8 cellular contexts compared by ENCODE assay signal in the genomic region with DNA sequence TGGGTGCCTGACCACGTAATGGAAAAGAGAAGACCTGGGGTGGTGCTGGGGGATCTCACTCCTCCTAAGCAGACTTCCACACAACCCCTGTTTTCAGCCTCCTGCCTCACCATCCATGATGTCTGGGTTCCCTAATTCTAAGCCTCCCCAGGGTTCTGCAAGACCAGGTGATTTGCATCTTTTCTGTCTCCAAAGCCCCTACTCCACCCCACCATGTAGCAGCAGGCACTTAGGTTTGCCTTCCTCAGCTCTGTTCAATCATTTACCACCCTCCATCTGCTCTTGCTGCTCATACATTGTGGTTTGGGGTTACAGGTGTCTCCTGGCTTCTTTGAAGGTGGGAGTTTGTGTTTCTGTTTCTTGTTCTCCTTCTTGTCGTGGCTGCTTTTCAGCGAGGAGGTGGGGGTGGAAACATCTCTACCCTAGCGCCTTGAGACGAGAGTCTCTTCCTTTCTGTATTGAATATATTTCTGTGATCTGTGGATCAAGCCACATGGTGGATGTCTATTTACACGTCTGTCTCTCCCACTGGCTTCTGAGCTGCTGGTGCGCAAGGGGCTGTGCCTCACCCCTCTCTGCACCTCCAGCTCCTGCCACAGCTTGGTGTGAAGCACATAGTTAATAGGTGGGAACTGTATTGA. TPM values are rescaled to one million over a fixed set of nuclear protein-coding genes. Genes with fewer than 3 reads are reported as not detected.
DNase-seq lines count a peak whose midpoint lies in the region; ATAC-seq, FAIRE-seq and TF ChIP-seq lines count a peak whose summit lies in the region.

No MANE protein-coding gene starts in this region.

- H3K9me3 ChIP-seq in GM12878 (replicated peaks; ENCODE audit: control insufficient read depth, insufficient read depth, low read length): peaks cover 4% of the 10 kb centered on the region; the same call in 2 of the 3 replicates
- no peaks in the 10 kb centered on the region for H3K9me3 ChIP-seq in smooth muscle cell (replicated peaks; ENCODE audit: low read depth)

- H3K4me3 Mint-ChIP-seq in HFFc6: no peak overlapping the region

- no peaks in the 10 kb centered on the region for H3K36me3 Mint-ChIP-seq in HFFc6 (ENCODE audit: low read depth)

- H3K36me3 ChIP-seq in GM12878 (ENCODE audit: control insufficient read depth in 2 of 2, insufficient read depth in 2 of 2, low read length in 1 of 2) (no peaks in the 10 kb centered on the region; a peak in 2 of 4 replicates), smooth muscle cell (ENCODE audit: low read depth) (no peaks in the 10 kb centered on the region)

- in situ Hi-C loops in GM12878 (cut with MboI): loop anchor here (25.0 kb wide), 1 partner anchor 1832 kb away; a partner anchor contains a TSS

- H3K4me1 ChIP-seq in GM12878 (ENCODE audit: control insufficient read depth, insufficient read depth, low read length) (peaks cover 73% of the 10 kb centered on the region), smooth muscle cell (ENCODE audit: low read depth) (no peaks in the 10 kb centered on the region)

- H3K27me3 ChIP-seq in GM12878 (replicated peaks in 1 of 2; ENCODE audit: control insufficient read depth in 2 of 2, insufficient read depth in 2 of 2, low read length in 1 of 2) (no peaks in the 10 kb centered on the region), smooth muscle cell (ENCODE audit: low read depth) (peaks cover 4% of the 10 kb centered on the region)

- RAD21 ChIA-PET in GM12878 (lab: Charles Lee; ENCODE audit: unreplicated experiment): interaction anchor here (0.8 to 11.8 kb wide), 13 partner anchors 11 to 174 kb away, joined by 3 to 196 read pairs (median 8); a partner anchor contains a TSS

- H3K4me2 ChIP-seq in GM12878 (ENCODE audit: control insufficient read depth, insufficient read depth): peak overlapping the region; percentile 93
- H3K4me2 ChIP-seq in smooth muscle cell: no peak overlapping the region

- CTCF ChIA-PET in GM12878 (lab: Yijun Ruan, JAX): interaction anchor here (1.0 to 8.1 kb wide), 7 partner anchors 11 to 198 kb away, joined by 3 to 111 read pairs (median 26); a partner anchor contains a TSS

- peak overlapping the region; percentile 92 for H3K9ac ChIP-seq in GM12878 (ENCODE audit: control insufficient read depth, insufficient read depth, low read length)
- no peak overlapping the region for H3K9ac ChIP-seq in smooth muscle cell (ENCODE audit: low read depth)

- H3K9me3 Mint-ChIP-seq in HFFc6: no peaks in the 10 kb centered on the region; the same call in 1 of the 2 replicates

- peak overlapping the region; percentile 80 for H3K4me3 ChIP-seq in GM12878
- H3K4me3 ChIP-seq in smooth muscle cell: no peak overlapping the region

- H3K27ac Mint-ChIP-seq in HFFc6: no peak overlapping the region

- ATAC-seq in GM21529 (IDR thresholded peaks at IDR 0.05; ENCODE audit: unreplicated experiment) (peak; percentile 82), GM12878 (peak; percentile 82)

- DNase-seq in NAMALWA (ENCODE audit: low spot score): peak; percentile 46
- DNase-seq in GM12878 (ENCODE audit: low read depth, low spot score): peak; percentile 99
- no peak for DNase-seq in HFFc6
- no peak for DNase-seq in NCI-H526 (lab: John Stamatoyannopoulos, UW)
- no peak for DNase-seq in smooth muscle cell (lab: John Stamatoyannopoulos, UW; ENCODE audit: unreplicated experiment)
- no peak for DNase-seq in cardiac septum (ENCODE audit: low spot score)

- intact Hi-C loops in GM12878 (cut with micrococcal nuclease; ENCODE audit: unreplicated experiment): loop anchor here (1.0 kb wide), 3 partner anchors 11 to 56 kb away; no protein-coding TSS in a partner anchor
- intact Hi-C loops in cardiac septum (cut with DNase I): no loop called here

- no TSS peak for BruUV-seq in GM12878 (replicated peaks; lab: Mats Ljungman, UMichigan)

- TF ChIP-seq EP300 in GM12878 (IDR thresholded peaks at IDR 0.05; ENCODE audit: borderline replicate concordance in 1 of 2, control insufficient read depth in 1 of 2, low read depth in 2 of 2, low read length in 2 of 2): peak; percentile 85 to 89

- H4K20me1 ChIP-seq in GM12878 (ENCODE audit: control insufficient read depth, insufficient read depth) (no peaks in the 10 kb centered on the region), smooth muscle cell (ENCODE audit: low read depth) (no peaks in the 10 kb centered on the region)

- H2AFZ ChIP-seq in GM12878 (ENCODE audit: control insufficient read depth, low read depth, low read length) (no peak overlapping the region), smooth muscle cell (ENCODE audit: low read depth) (no peak overlapping the region)

- TF ChIP-seq CTCF in GM12878 (IDR thresholded peaks at IDR 0.05 in 2 of 3, conservative IDR thresholded peaks at IDR 0.05 in 1 of 3; ENCODE audit: control insufficient read depth in 2 of 3, extremely low read depth in 1 of 3, insufficient read depth in 1 of 3, low read depth in 3 of 3, low read length in 3 of 3) (no peak), HFFc6 (IDR thresholded peaks at IDR 0.05) (no peak), smooth muscle cell (IDR thresholded peaks at IDR 0.05; ENCODE audit: borderline replicate concordance, insufficient read depth, poor library complexity, severe bottlenecking) (no peak)

- TF ChIP-seq RAD21 in GM12878 (IDR thresholded peaks at IDR 0.05; ENCODE audit: insufficient read depth, low read depth, low read length): no peak

- under 1% methylated on average over 7 of the region's 7 CpGs for WGBS in GM12878 (ENCODE audit: insufficient coverage, insufficient replicate concordance, low lambda C conversion rate, missing lambda C conversion rate)
- WGBS in smooth muscle cell (ENCODE audit: low lambda C conversion rate): 88% methylated on average over 7 of the region's 7 CpGs

- peak; percentile 26 for TF ChIP-seq POLR2A in GM10847 (IDR thresholded peaks at IDR 0.05; ENCODE audit: extremely low read depth, insufficient read length)
- TF ChIP-seq POLR2A in GM12878 (IDR thresholded peaks at IDR 0.05; ENCODE audit: low read depth, low read length): peak; percentile 62; the same call in 1 of the 2 replicates

- H3K4me1 Mint-ChIP-seq in HFFc6 (ENCODE audit: low read depth): no peaks in the 10 kb centered on the region

- peak; percentile 92 for FAIRE-seq in GM12878 (lab: Jason Lieb, UNC)

- H3K27ac ChIP-seq in GM12878 (ENCODE audit: control insufficient read depth, insufficient read depth) (peak overlapping the region; percentile 99), smooth muscle cell (ENCODE audit: low read depth) (no peak overlapping the region)

- peaks cover 21% of the 10 kb centered on the region for H3K79me2 ChIP-seq in GM12878 (ENCODE audit: control insufficient read depth, insufficient read depth, low read length)
- no peaks in the 10 kb centered on the region for H3K79me2 ChIP-seq in smooth muscle cell (ENCODE audit: low read depth)

- H3F3A ChIP-seq in smooth muscle cell (ENCODE audit: low read depth): no peaks in the 10 kb centered on the region

- H3K27me3 Mint-ChIP-seq in HFFc6 (ENCODE audit: insufficient read depth): peaks cover 39% of the 10 kb centered on the region

- POLR2A ChIA-PET in GM12878 (lab: Charles Lee): interaction anchor here (1.0 to 11.6 kb wide), 10 partner anchors 11 to 91 kb away, joined by 3 to 246 read pairs (median 6); a partner anchor contains a TSS

- SMC1A ChIA-PET in GM12878 (lab: Charles Lee; ENCODE audit: uncharacterized antibody, unreplicated experiment): interaction anchor here (1.2 to 6.7 kb wide), 10 partner anchors 11 to 57 kb away, joined by 3 to 109 read pairs (median 12); a partner anchor contains a TSS

RNA-seq across cellular contexts. Expression of a gene that starts 6.6 kb away (rescaled TPM):
- total RNA-seq in GM12878 (2013; cell fraction: nucleolus; rRNA removed): 12.3 and 12.5 TPM in 2 replicates
- total RNA-seq in GM12878 (2014; rRNA removed) (3.6 and 4.5 TPM in 2 replicates), GM12878 (2014; rRNA removed; fragmentation: Illumina TruSeq; extraction: Trizol) (2.5 and 2.8 TPM in 2 replicates), GM12878 (2021) (4.5 TPM in 2 replicates), smooth muscle cell (not detected in 2 replicates), cardiac septum (not detected)
- 2.6 TPM for polyA plus RNA-seq in GM12878 (2011; ENCODE audit: low read depth)
- polyA plus RNA-seq in GM12878 (2011; rRNA removed) (3.6 and 4.3 TPM in 2 replicates), GM12878 (2014; fragmentation: Illumina TruSeq; extraction: Trizol) (1.6 and 2.3 TPM in 2 replicates), GM12878 (2014; fragmentation: Nextera tagmentation; extraction: Ambion mirVana) (under 1 TPM; 0.03 to 0.46 TPM), GM12878 (2014; rRNA removed) (4.0 and 4.3 TPM in 2 replicates), GM12878 (2016; fragmentation: Nextera tagmentation; extraction: Ambion mirVana) (1 to 10 TPM in 1 of 2 experiments, under 1 TPM in 1; 0.74 to 1.2 TPM), smooth muscle cell (not detected in 2 replicates)
- 4.7 and 5.3 TPM in 2 replicates for polyA plus RNA-seq in GM12878 (2011; cell fraction: cytosol; rRNA removed)
- 10.9 and 11.1 TPM in 2 replicates for polyA plus RNA-seq in GM12878 (2011; cell fraction: nucleus; rRNA removed)
- polyA plus RNA-seq in GM12878 (2012): 5.5 and 6.9 TPM in 2 replicates
- 6.1 and 11.3 TPM in 2 replicates for polyA minus RNA-seq in GM12878 (2011; rRNA and poly(A)+ RNA removed)
- 2.7 and 3.5 TPM in 2 replicates for polyA minus RNA-seq in GM12878 (2011; cell fraction: cytosol; rRNA and poly(A)+ RNA removed)
- polyA minus RNA-seq in GM12878 (2011; cell fraction: nucleus; rRNA and poly(A)+ RNA removed): 3.1 and 4.2 TPM in 2 replicates
- not detected for total RNA-seq in HFFc6 (2021; fragmentation: NEBNext Ultra II Directional; extraction: Animal tissue kit (Norgen Biotek cat#: 25700))

RNA-seq across cellular contexts. Expression of a gene that starts 25.2 kb away (rescaled TPM):
- 143 and 150 TPM in 2 replicates for total RNA-seq in GM12878 (2013; cell fraction: nucleolus; rRNA removed)
- total RNA-seq in GM12878 (2014; rRNA removed) (251 and 282 TPM in 2 replicates), GM12878 (2014; rRNA removed; fragmentation: Illumina TruSeq; extraction: Trizol) (135 and 149 TPM in 2 replicates), GM12878 (2021) (382 and 386 TPM in 2 replicates), smooth muscle cell (3.6 and 6.5 TPM in 2 replicates), cardiac septum (5.1 TPM)
- 314 TPM for polyA plus RNA-seq in GM12878 (2011; ENCODE audit: low read depth)
- polyA plus RNA-seq in GM12878 (2011; rRNA removed) (84.4 and 296 TPM in 2 replicates), GM12878 (2014; fragmentation: Illumina TruSeq; extraction: Trizol) (166 and 339 TPM in 2 replicates), GM12878 (2014; fragmentation: Nextera tagmentation; extraction: Ambion mirVana) (100 to 1,000 TPM; 102 to 108 TPM), GM12878 (2014; rRNA removed) (313 and 369 TPM in 2 replicates), GM12878 (2016; fragmentation: Nextera tagmentation; extraction: Ambion mirVana) (100 to 1,000 TPM; 320 to 330 TPM), smooth muscle cell (3.3 and 4.0 TPM in 2 replicates)
- 317 and 416 TPM in 2 replicates for polyA plus RNA-seq in GM12878 (2011; cell fraction: cytosol; rRNA removed)
- 561 and 566 TPM in 2 replicates for polyA plus RNA-seq in GM12878 (2011; cell fraction: nucleus; rRNA removed)
- 512 and 607 TPM in 2 replicates for polyA plus RNA-seq in GM12878 (2012)
- polyA minus RNA-seq in GM12878 (2011; rRNA and poly(A)+ RNA removed): 200 and 233 TPM in 2 replicates
- 155 and 158 TPM in 2 replicates for polyA minus RNA-seq in GM12878 (2011; cell fraction: cytosol; rRNA and poly(A)+ RNA removed)
- 185 and 303 TPM in 2 replicates for polyA minus RNA-seq in GM12878 (2011; cell fraction: nucleus; rRNA and poly(A)+ RNA removed)
- 10 to 100 TPM; 29.9 to 57.2 (median 53.5) TPM for total RNA-seq in HFFc6 (2021; fragmentation: NEBNext Ultra II Directional; extraction: Animal tissue kit (Norgen Biotek cat#: 25700))

RNA-seq across cellular contexts. Expression of a gene that starts 30.8 kb away (rescaled TPM):
- total RNA-seq in GM12878 (2013; cell fraction: nucleolus; rRNA removed): 23.7 and 26.2 TPM in 2 replicates
- total RNA-seq in GM12878 (2014; rRNA removed) (1.1 and 1.3 TPM in 2 replicates), GM12878 (2014; rRNA removed; fragmentation: Illumina TruSeq; extraction: Trizol) (1.6 and 1.7 TPM in 2 replicates), GM12878 (2021) (2.1 and 2.4 TPM in 2 replicates), smooth muscle cell (11.8 and 14.3 TPM in 2 replicates), cardiac septum (2.8 TPM)
- polyA plus RNA-seq in GM12878 (2011; ENCODE audit: low read depth): 2.3 TPM
- polyA plus RNA-seq in GM12878 (2011; rRNA removed) (3.9 and 4.1 TPM in 2 replicates), GM12878 (2014; fragmentation: Illumina TruSeq; extraction: Trizol) (1.1 and 1.5 TPM in 2 replicates), GM12878 (2014; fragmentation: Nextera tagmentation; extraction: Ambion mirVana) (under 1 TPM; 0.16 to 0.18 TPM), GM12878 (2014; rRNA removed) (2.5 and 2.7 TPM in 2 replicates), GM12878 (2016; fragmentation: Nextera tagmentation; extraction: Ambion mirVana) (1 to 10 TPM in 1 of 2 experiments, under 1 TPM in 1; 0.99 to 1.1 TPM), smooth muscle cell (26.8 and 33.6 TPM in 2 replicates)
- 4.7 and 5.2 TPM in 2 replicates for polyA plus RNA-seq in GM12878 (2011; cell fraction: cytosol; rRNA removed)
- 23.6 and 35.1 TPM in 2 replicates for polyA plus RNA-seq in GM12878 (2011; cell fraction: nucleus; rRNA removed)
- polyA plus RNA-seq in GM12878 (2012): 3.4 and 3.7 TPM in 2 replicates
- 5.9 and 8.9 TPM in 2 replicates for polyA minus RNA-seq in GM12878 (2011; rRNA and poly(A)+ RNA removed)
- 2.8 and 4.1 TPM in 2 replicates for polyA minus RNA-seq in GM12878 (2011; cell fraction: cytosol; rRNA and poly(A)+ RNA removed)
- 14.0 and 16.0 TPM in 2 replicates for polyA minus RNA-seq in GM12878 (2011; cell fraction: nucleus; rRNA and poly(A)+ RNA removed)
- 1 to 10 TPM; 3.3 to 5.0 (median 4.0) TPM for total RNA-seq in HFFc6 (2021; fragmentation: NEBNext Ultra II Directional; extraction: Animal tissue kit (Norgen Biotek cat#: 25700))

Comparison
In these comparisons a context has a peak if more than half of its experiments do, and no peak if none do; other contexts are left out.
1. DNase-seq: peak in NAMALWA (single experiment) and GM12878 (single experiment); none in HFFc6 (single experiment), NCI-H526 (0 of 2), smooth muscle cell (single experiment) and cardiac septum (single experiment).